In the genomic region with DNA sequence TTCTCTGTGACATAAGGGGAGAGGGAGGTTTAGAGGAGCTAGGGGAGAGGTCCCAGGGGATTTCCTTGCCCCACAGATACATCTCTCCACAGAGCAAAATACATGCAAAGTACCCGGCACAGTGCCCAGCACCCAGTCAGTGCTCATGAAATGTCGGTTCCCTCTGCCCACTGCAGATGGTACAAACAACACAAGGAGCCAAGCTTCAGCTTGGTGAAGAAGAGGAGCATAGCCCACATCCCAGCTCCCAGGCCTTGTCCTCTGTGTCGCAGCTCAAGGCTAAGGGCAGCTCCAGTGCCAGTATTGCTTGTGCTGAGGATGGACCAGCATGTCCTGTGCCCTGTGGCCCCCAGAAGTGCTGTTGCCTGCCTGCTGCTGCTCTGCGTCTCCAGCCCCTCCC, we compare ENCODE assay signal across 16 cellular contexts. TPM values are rescaled to one million over a fixed set of nuclear protein-coding genes. Genes with fewer than 3 reads are reported as not detected.
DNase-seq lines count a peak whose midpoint lies in the region; ATAC-seq, FAIRE-seq and TF ChIP-seq lines count a peak whose summit lies in the region.
"Had no signal": no experiment of that assay in that cellular context is flagged by ENCODE, and none has a peak within 500 bp of the region (broad histone marks: within the 10 kb centered on the region; RNA-seq: fewer than 3 reads in every experiment).

No MANE protein-coding gene starts in this region.

- H3K4me3 ChIP-seq in bronchial epithelial cell (ENCODE audit: low read depth, low read length): no peak overlapping the region
- H3K4me3 ChIP-seq: BLaER1 treated with 17β-estradiol and CSF1 and Interleukin-3, amounts not matched to agents 10 nM and 100 nM; GM23248 had no signal

- DNase-seq in NCI-H526 treated with DMSO at 0.1 percent for 48 hours (lab: John Stamatoyannopoulos, UW): peak; percentile 82
- DNase-seq in bronchial epithelial cell (ENCODE audit: low read depth): no peak
- DNase-seq in mesenteric fat pad (ENCODE audit: low spot score): peak; percentile 6
- no peak for DNase-seq in urothelium cell line (ENCODE audit: low spot score)
- DNase-seq: ACHN; Calu3; CD4-positive, CD25-positive, alpha-beta regulatory T cell; DMS 273 treated with DMSO at 0.1 percent for 48 hours; GM23248; H7 had no signal

- TF ChIP-seq CTCF in bronchial epithelial cell (IDR thresholded peaks at IDR 0.05; ENCODE audit: insufficient read depth, low read length, severe bottlenecking): no peak

- ATAC-seq in HG03354 (IDR thresholded peaks at IDR 0.05; ENCODE audit: poor library complexity, severe bottlenecking, unreplicated experiment): no peak
- ATAC-seq in HG02623 (IDR thresholded peaks at IDR 0.05; ENCODE audit: unreplicated experiment): no peak
- no peak for ATAC-seq in GM19455 (IDR thresholded peaks at IDR 0.05; ENCODE audit: unreplicated experiment)
- ATAC-seq: HepG2 had no signal

- FAIRE-seq in bronchial epithelial cell (lab: Jason Lieb, UNC): peak; percentile 55
- FAIRE-seq in urothelium cell line (lab: Jason Lieb, UNC): peak; percentile 44
- FAIRE-seq: HepG2, HTR-8/SVneo had no signal

- H3K36me3 ChIP-seq in bronchial epithelial cell (ENCODE audit: control insufficient read depth, insufficient read depth, low read length): no peaks in the 10 kb centered on the region
- H3K36me3 ChIP-seq: BLaER1 treated with 17β-estradiol and CSF1 and Interleukin-3, amounts not matched to agents 10 nM and 100 nM had no signal

- no peaks in the 10 kb centered on the region for H3K27me3 ChIP-seq in bronchial epithelial cell (ENCODE audit: control insufficient read depth, insufficient read depth, low read length)

RNA-seq across cellular contexts. Expression of a gene that starts 35.0 kb away (rescaled TPM):
- total RNA-seq in bronchial epithelial cell: 66.4 and 81.6 TPM in 2 replicates
- 51.3 TPM for total RNA-seq in mesenteric fat pad

RNA-seq across cellular contexts. Expression of a gene that starts 52.7 kb away (rescaled TPM):
- total RNA-seq in bronchial epithelial cell: 14.6 and 17.6 TPM in 2 replicates
- total RNA-seq in mesenteric fat pad: 23.4 TPM

Comparison
In these comparisons a context has a peak if more than half of its experiments do, and no peak if none do; other contexts are left out.
1. DNase-seq: peak in NCI-H526 treated with DMSO at 0.1 percent for 48 hours (single experiment) and mesenteric fat pad (single experiment); none in bronchial epithelial cell (single experiment) and urothelium cell line (single experiment).